8 cellular contexts compared by ENCODE assay signal in genomic region chr3:57557088-57557537, GRCh38. TPM values are rescaled to one million over a fixed set of nuclear protein-coding genes. Genes with fewer than 3 reads are reported as not detected.
DNase-seq lines count a peak whose midpoint lies in the region; ATAC-seq and TF ChIP-seq lines count a peak whose summit lies in the region.

No MANE protein-coding gene starts in this region.

- TF ChIP-seq CTCF in brain microvascular endothelial cell (IDR thresholded peaks at IDR 0.05; ENCODE audit: low read depth, low read length, missing control alignments), result no peak
- no peak for TF ChIP-seq CTCF in left lung (IDR thresholded peaks at IDR 0.05)

- H3K27me3 ChIP-seq in brain microvascular endothelial cell (replicated peaks), result no peaks in the 10 kb centered on the region
- no peaks in the 10 kb centered on the region for H3K27me3 ChIP-seq in left lung

- H3K4me1 Mint-ChIP-seq in T-helper 17 cell, result peaks cover 27% of the 10 kb centered on the region

- H3K36me3 ChIP-seq in ES-I3 (ENCODE audit: insufficient read depth, low read length), result peaks cover 5% of the 10 kb centered on the region; the same call in 1 of the 2 replicates
- H3K36me3 ChIP-seq in brain microvascular endothelial cell (replicated peaks), result peaks cover 4% of the 10 kb centered on the region
- H3K36me3 ChIP-seq in left lung, result peaks cover 0 to 29% of the 10 kb centered on the region in 2 donors

- H3K27ac Mint-ChIP-seq in T-helper 17 cell, result peak overlapping the region; percentile 98

- H3K4me3 Mint-ChIP-seq in T-helper 17 cell, result peak overlapping the region; percentile 89

- no peaks in the 10 kb centered on the region for H3K36me3 Mint-ChIP-seq in T-helper 17 cell (ENCODE audit: low read depth)

- ATAC-seq in HG02943 (IDR thresholded peaks at IDR 0.05; ENCODE audit: low read depth, unreplicated experiment), result peak; percentile 15
- ATAC-seq in T-helper 17 cell, result peak; percentile 40
- peak; percentile 11 for ATAC-seq in left lung

- peak overlapping the region; percentile 91 for H3K9ac ChIP-seq in ES-I3 (ENCODE audit: low read depth, low read length)

- no peak for DNase-seq in T-helper 17 cell
- peak; percentile 34 for DNase-seq in brain microvascular endothelial cell
- DNase-seq in left lung, result no peak
- DNase-seq in stimulated activated CD8-positive, alpha-beta memory T cell treated with anti-CD3 and anti-CD28 coated beads, Interleukin-4, amount 100 ng/mL, for 24 hours (ENCODE audit: low read depth), result peak; percentile 21
- DNase-seq in SIG-M5 treated with dmso at 0.1 percent for 504 hours (lab: John Stamatoyannopoulos, UW; ENCODE audit: unreplicated experiment), result no peak
- no peak for DNase-seq in NCI-H1417 treated with DMSO at 0.1 percent for 48 hours (lab: John Stamatoyannopoulos, UW)

- intact Hi-C loops in left lung (cut with DNase I), result no loop called here

- H3K27ac ChIP-seq in brain microvascular endothelial cell (peak overlapping the region; percentile 85), left lung (peak overlapping the region; percentile 85 to 93)

- in situ Hi-C loops in brain microvascular endothelial cell (cut with HindIII; ENCODE audit: low pct_ligation_motif_present, low sequenced_read_pairs), result no loop called here

- H3K4me3 ChIP-seq in brain microvascular endothelial cell (ENCODE audit: low read depth, low read length) (peak overlapping the region; percentile 92), left lung (peak overlapping the region; percentile 77 to 96)

- H3K4me1 ChIP-seq in ES-I3 (ENCODE audit: insufficient read depth, low read length) (peaks cover 5% of the 10 kb centered on the region; the same call in 1 of the 2 replicates), left lung (peaks cover 15 to 47% of the 10 kb centered on the region in 2 donors)

- H3K27me3 Mint-ChIP-seq in T-helper 17 cell, result no peaks in the 10 kb centered on the region

- H3K9me3 ChIP-seq in ES-I3 (ENCODE audit: control insufficient read depth, insufficient read depth, low read length) (no peaks in the 10 kb centered on the region), T-helper 17 cell (ENCODE audit: control insufficient read depth, low read length, poor library complexity, severe bottlenecking) (no peaks in the 10 kb centered on the region), left lung (no peaks in the 10 kb centered on the region)

RNA-seq across cellular contexts. Expression of gene PDE12, which starts 1.0 kb away (rescaled TPM):
- 10 to 100 TPM; 30.2 to 31.7 TPM for total RNA-seq in T-helper 17 cell
- total RNA-seq in left lung, result 10 to 100 TPM; 23.1 to 24.3 TPM

RNA-seq across cellular contexts. Expression of gene DNAH12, which starts 13.0 kb away (rescaled TPM):
- under 1 TPM; 0.07 to 0.23 TPM for total RNA-seq in T-helper 17 cell
- total RNA-seq in left lung, result 1 to 10 TPM in 1 of 2 donors, under 1 TPM in 1; 0.61 to 4.9 TPM

RNA-seq across cellular contexts. Expression of gene ARF4, which starts 40.0 kb away (rescaled TPM):
- 10 to 100 TPM; 69.0 to 71.3 TPM for total RNA-seq in T-helper 17 cell
- total RNA-seq in left lung, result 100 to 1,000 TPM; 228 to 231 TPM

Comparison
In these comparisons a context has a peak if more than half of its experiments do, and no peak if none do; other contexts are left out.
1. DNase-seq: peak in brain microvascular endothelial cell (single experiment) and stimulated activated CD8-positive, alpha-beta memory T cell treated with anti-CD3 and anti-CD28 coated beads, Interleukin-4, amount 100 ng/mL, for 24 hours (single experiment); none in T-helper 17 cell (0 of 3), left lung (0 of 2), SIG-M5 treated with dmso at 0.1 percent for 504 hours (single experiment) and NCI-H1417 treated with DMSO at 0.1 percent for 48 hours (single experiment).
2. Peak in every context shown above with its lines, with median percentiles within 50 percentile points of each other: ATAC-seq.